Comparison of ENCODE assay signal across 9 cellular contexts in genomic region chr17:68381076-68381900, GRCh38.
DNase-seq lines count a peak whose midpoint lies in the region.
"Had no signal": no experiment of that assay in that cellular context is flagged by ENCODE, and none has a peak within 500 bp of the region (broad histone marks: within the 10 kb centered on the region; RNA-seq: fewer than 3 reads in every experiment).

No MANE protein-coding gene starts in this region.

- DNase-seq in DMS53 treated with DMSO at 0.1 percent for 48 hours (lab: John Stamatoyannopoulos, UW; ENCODE audit: unreplicated experiment): peak; percentile 19
- peak; percentile 55 for DNase-seq in HPDE6-E6E7 (ENCODE audit: extremely low spot score)
- DNase-seq in caudate nucleus (lab: John Stamatoyannopoulos, UW): no peak
- peak; percentile 99 for DNase-seq in renal cortical epithelial cell (ENCODE audit: low read depth)
- DNase-seq in NCI-H146 (lab: John Stamatoyannopoulos, UW): no peak
- DNase-seq in NCI-H82 treated with DMSO at 0.1 percent for 48 hours (lab: John Stamatoyannopoulos, UW; ENCODE audit: unreplicated experiment): no peak
- DNase-seq in activated naive CD4-positive, alpha-beta T cell treated with anti-CD3 and anti-CD28 coated beads, Interleukin-2, amount 50 U/mL, for 16 hours: no peak
- no peak for DNase-seq in NCI-H524 treated with DMSO at 0.1 percent for 48 hours (lab: John Stamatoyannopoulos, UW)
- DNase-seq: effector memory CD4-positive, alpha-beta T cell had no signal

- peak overlapping the region; percentile 19 for H3K27ac ChIP-seq in caudate nucleus (ENCODE audit: low read depth, low read length)

Comparison
In these comparisons a context has a peak if more than half of its experiments do, and no peak if none do; other contexts are left out.
1. DNase-seq: peak in DMS53 treated with DMSO at 0.1 percent for 48 hours (single experiment), HPDE6-E6E7 (single experiment) and renal cortical epithelial cell (single experiment); none in caudate nucleus (0 of 61), NCI-H146 (single experiment), NCI-H82 treated with DMSO at 0.1 percent for 48 hours (single experiment), activated naive CD4-positive, alpha-beta T cell treated with anti-CD3 and anti-CD28 coated beads, Interleukin-2, amount 50 U/mL, for 16 hours (single experiment) and NCI-H524 treated with DMSO at 0.1 percent for 48 hours (single experiment).